In the genomic region with DNA sequence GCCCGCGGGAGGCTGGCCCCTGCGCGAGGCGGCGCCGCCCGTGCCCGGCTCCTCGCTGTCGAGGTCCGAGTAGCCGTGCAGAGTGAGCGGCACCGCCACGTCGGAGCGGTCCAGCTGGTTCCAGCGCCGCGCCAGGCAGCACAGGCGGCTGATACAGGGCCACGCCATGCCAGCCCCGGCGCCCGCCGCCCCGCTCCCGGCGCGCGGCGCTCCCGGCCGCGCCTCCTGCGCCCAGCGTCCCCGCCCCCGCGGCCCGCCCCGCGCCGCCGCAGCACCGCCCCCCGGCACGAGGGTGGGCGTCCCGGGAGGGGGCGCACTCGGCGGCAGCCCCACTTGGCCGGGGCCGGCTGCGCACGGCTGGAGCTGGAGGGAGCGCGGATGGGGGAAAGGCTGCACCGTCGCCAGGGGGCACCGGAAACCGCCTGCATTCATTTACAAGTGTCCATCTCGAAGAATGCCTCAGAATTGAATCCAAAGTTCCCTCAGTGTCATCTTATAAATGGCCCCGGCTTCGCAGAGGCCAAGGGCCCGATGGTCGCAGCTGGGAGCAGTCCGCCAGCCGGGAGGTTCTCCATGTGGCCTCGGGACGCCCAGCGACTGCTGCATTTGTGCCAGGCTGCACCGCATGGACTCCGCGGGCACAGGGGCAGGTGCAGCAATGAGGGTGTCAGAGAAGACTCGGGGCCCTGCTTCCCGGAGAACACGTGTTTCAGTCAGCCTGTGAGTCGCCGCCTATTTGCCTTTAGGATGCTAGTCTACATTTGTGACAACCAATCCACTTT, we compare ENCODE assay signal across 8 cellular contexts. TPM values are rescaled to one million over a fixed set of nuclear protein-coding genes. Genes with fewer than 3 reads are reported as not detected.
DNase-seq lines count a peak whose midpoint lies in the region; ATAC-seq and TF ChIP-seq lines count a peak whose summit lies in the region.

A gene (minus strand): TSS at position 198 of the 782 bp plus-strand sequence. CDS start 30 bp downstream, at position 168.

- DNase-seq in G401 (ENCODE audit: low spot score) (peak; percentile 69), NCI-H345 (lab: John Stamatoyannopoulos, UW) (peak; percentile 83), endothelial cell (ENCODE audit: low spot score) (peak; percentile 52), mesenchymal stem cell (peak; percentile 63)
- DNase-seq in activated CD8-positive, alpha-beta memory T cell treated with anti-CD3 and anti-CD28 coated beads, Interleukin-2, amount 10 ng/mL, durations not matched to agents 7 days and 5 days, result peak; percentile 60
- peak; percentile 1 to 56 for DNase-seq in stimulated activated CD8-positive, alpha-beta memory T cell treated with anti-CD3 and anti-CD28 coated beads, Interleukin-7, amount 100 ng/mL, for 4 hours (ENCODE audit: low read depth in 2 of 2)

- peak within 1 kb of the TSS; percentile 78 for H3K4me3 ChIP-seq in HEK293 (ENCODE audit: low read depth, low read length)
- H3K4me3 ChIP-seq in mesenchymal stem cell (ENCODE audit: insufficient read depth in 1 of 2, low read depth in 1 of 2, low read length in 2 of 2), result peak within 1 kb of the TSS; percentile 78 to 85

- H3K27me3 Mint-ChIP-seq in activated CD8-positive, alpha-beta memory T cell treated with anti-CD3 and anti-CD28 coated beads, Interleukin-2, amount 10 ng/mL, durations not matched to agents 7 days and 5 days, result peaks cover 16% of the 10 kb centered on the region
- H3K27me3 Mint-ChIP-seq in endothelial cell (ENCODE audit: unreplicated experiment), result peaks cover 12% of the 10 kb centered on the region

- H3K36me3 ChIP-seq in HEK293 (ENCODE audit: control insufficient read depth in 2 of 2, insufficient read depth in 1 of 2, low read length in 2 of 2) (peaks cover 0 to 28% of the 10 kb centered on the region in 2 experiments; a peak in 2 of 3 replicates), mesenchymal stem cell (ENCODE audit: control insufficient read depth in 1 of 2, insufficient read depth in 2 of 2, low read depth in 1 of 2, low read length in 2 of 2) (peaks cover 24 to 25% of the 10 kb centered on the region in 2 experiments)

- peak within 1 kb of the TSS; percentile 64; the same call in 1 of the 2 replicates for H3K27ac ChIP-seq in HEK293 (ENCODE audit: extremely low read depth, low read depth, low read length)
- H3K27ac ChIP-seq in mesenchymal stem cell (ENCODE audit: low read length, poor library complexity, severe bottlenecking), result no peak within 1 kb of the TSS

- WGBS in mesenchymal stem cell, result 12% methylated on average over 37 of the region's 82 CpGs

- peak within 1 kb of the TSS; percentile 79 for H2AFZ ChIP-seq in mesenchymal stem cell (ENCODE audit: low read depth, low read length)

- H3K14ac ChIP-seq in mesenchymal stem cell (ENCODE audit: low read length in 2 of 2), result peak within 1 kb of the TSS in 1 of 2 experiments; percentile 44

- H2AK5ac ChIP-seq in mesenchymal stem cell (ENCODE audit: low read length, severe bottlenecking), result no peak within 1 kb of the TSS

- ATAC-seq in activated CD8-positive, alpha-beta memory T cell treated with anti-CD3 and anti-CD28 coated beads, Interleukin-2, amount 10 ng/mL, durations not matched to agents 7 days and 5 days, result peak; percentile 75
- ATAC-seq in HG03025 (IDR thresholded peaks at IDR 0.05; ENCODE audit: low FRiP score, unreplicated experiment), result no peak

- H3K9me3 Mint-ChIP-seq in activated CD8-positive, alpha-beta memory T cell treated with anti-CD3 and anti-CD28 coated beads, Interleukin-2, amount 10 ng/mL, durations not matched to agents 7 days and 5 days (ENCODE audit: low read depth), result no peaks in the 10 kb centered on the region
- H3K9me3 Mint-ChIP-seq in endothelial cell (ENCODE audit: unreplicated experiment), result no peaks in the 10 kb centered on the region

- no peaks in the 10 kb centered on the region for H3K9me3 ChIP-seq in HEK293 (ENCODE audit: control insufficient read depth, insufficient read depth, low read depth, low read length)
- no peaks in the 10 kb centered on the region for H3K9me3 ChIP-seq in mesenchymal stem cell (ENCODE audit: control insufficient read depth, low read length)

- no peak within 1 kb of the TSS for H3K27ac Mint-ChIP-seq in activated CD8-positive, alpha-beta memory T cell treated with anti-CD3 and anti-CD28 coated beads, Interleukin-2, amount 10 ng/mL, durations not matched to agents 7 days and 5 days
- no peak within 1 kb of the TSS for H3K27ac Mint-ChIP-seq in endothelial cell (ENCODE audit: unreplicated experiment)

- H3K4me1 ChIP-seq in HEK293 (ENCODE audit: control insufficient read depth, insufficient read depth, low read length) (peaks cover 5% of the 10 kb centered on the region), mesenchymal stem cell (ENCODE audit: control insufficient read depth, insufficient read depth, low read depth, low read length) (peaks cover 11% of the 10 kb centered on the region)

- in situ Hi-C loops in G401 (cut with HindIII; ENCODE audit: low sequenced_read_pairs), result no loop called here

- H2BK5ac ChIP-seq in mesenchymal stem cell (ENCODE audit: low read depth, low read length, poor library complexity, severe bottlenecking), result no peak within 1 kb of the TSS

- POLR2A ChIA-PET in HEK293 (lab: Yijun Ruan, JAX), result interaction anchor here (1.9 kb wide), 1 partner anchor 59 kb away, joined by 6 read pairs; a partner anchor contains a TSS

- no peaks in the 10 kb centered on the region for H3K27me3 ChIP-seq in mesenchymal stem cell (ENCODE audit: control insufficient read depth in 1 of 2, insufficient read depth in 1 of 2, low read length in 2 of 2)

- peak within 1 kb of the TSS in 1 of 2 experiments; percentile 64 for H3K23ac ChIP-seq in mesenchymal stem cell (ENCODE audit: low read length in 2 of 2)

- TF ChIP-seq CTCF in HEK293 (tag by site-specific recombination; IDR thresholded peaks at IDR 0.05) (peak; percentile 79), endothelial cell (IDR thresholded peaks at IDR 0.05; ENCODE audit: unreplicated experiment) (no peak)

- peak within 1 kb of the TSS; percentile 57 for H4K8ac ChIP-seq in mesenchymal stem cell (ENCODE audit: low read length)

- peak within 1 kb of the TSS; percentile 70 for H3K4me3 Mint-ChIP-seq in activated CD8-positive, alpha-beta memory T cell treated with anti-CD3 and anti-CD28 coated beads, Interleukin-2, amount 10 ng/mL, durations not matched to agents 7 days and 5 days
- peak within 1 kb of the TSS; percentile 85 for H3K4me3 Mint-ChIP-seq in endothelial cell (ENCODE audit: unreplicated experiment)

- H3K18ac ChIP-seq in mesenchymal stem cell (ENCODE audit: low read depth in 1 of 2, low read length in 2 of 2), result peak within 1 kb of the TSS in 1 of 2 experiments; percentile 61

- peaks cover 15% of the 10 kb centered on the region for H3K4me1 Mint-ChIP-seq in activated CD8-positive, alpha-beta memory T cell treated with anti-CD3 and anti-CD28 coated beads, Interleukin-2, amount 10 ng/mL, durations not matched to agents 7 days and 5 days
- peaks cover 10% of the 10 kb centered on the region for H3K4me1 Mint-ChIP-seq in endothelial cell (ENCODE audit: unreplicated experiment)

- H3K79me1 ChIP-seq in mesenchymal stem cell (replicated peaks; ENCODE audit: low read length, poor library complexity, severe bottlenecking), result peaks cover 9% of the 10 kb centered on the region

- peak within 1 kb of the TSS; percentile 31 for H4K91ac ChIP-seq in mesenchymal stem cell (ENCODE audit: low read length)

- H2BK120ac ChIP-seq in mesenchymal stem cell (ENCODE audit: low read depth, low read length), result no peak within 1 kb of the TSS

- H2BK12ac ChIP-seq in mesenchymal stem cell (ENCODE audit: low read length in 2 of 2), result no peak within 1 kb of the TSS

- H3K4ac ChIP-seq in mesenchymal stem cell (ENCODE audit: low read depth in 1 of 2, low read length in 2 of 2), result no peak within 1 kb of the TSS

- H3K9ac ChIP-seq in mesenchymal stem cell (ENCODE audit: low read length), result peak within 1 kb of the TSS; percentile 54

- CTCF ChIA-PET in HEK293 (lab: Yijun Ruan, JAX), result interaction anchor here (1.2 to 1.5 kb wide), 2 partner anchors 46 to 59 kb away, joined by 5 to 6 read pairs; a partner anchor contains a TSS
- CTCF ChIA-PET in activated CD8-positive, alpha-beta memory T cell treated with anti-CD3 and anti-CD28 coated beads, Interleukin-2, amount 10 ng/mL, durations not matched to agents 7 days and 5 days (lab: Charles Lee), result interaction anchor here (1.8 to 4.5 kb wide), 3 partner anchors 10 to 59 kb away, joined by 5 to 23 read pairs (median 6); a partner anchor contains a TSS

- no peaks in the 10 kb centered on the region for H3K36me3 Mint-ChIP-seq in activated CD8-positive, alpha-beta memory T cell treated with anti-CD3 and anti-CD28 coated beads, Interleukin-2, amount 10 ng/mL, durations not matched to agents 7 days and 5 days
- H3K36me3 Mint-ChIP-seq in endothelial cell (ENCODE audit: low read depth, unreplicated experiment), result peaks cover 25% of the 10 kb centered on the region

- peak within 1 kb of the TSS; percentile 36 for H2BK15ac ChIP-seq in mesenchymal stem cell (ENCODE audit: low read depth, poor library complexity, severe bottlenecking)

- H3K4me2 ChIP-seq in mesenchymal stem cell (ENCODE audit: low read length, poor library complexity, severe bottlenecking), result peak within 1 kb of the TSS; percentile 87

TF ChIP-seq in HEK293, 187 proteins besides CTCF, POLR2A, EP300 and RAD21 (continues in another document):
- TF ChIP-seq ZNF654 (tag by site-specific recombination; IDR thresholded peaks at IDR 0.05; ENCODE audit: low read depth) (no peak), ZNF366 (tag by site-specific recombination; conservative IDR thresholded peaks at IDR 0.05) (no peak), ZNF510 (tag by site-specific recombination; IDR thresholded peaks at IDR 0.05; ENCODE audit: insufficient replicate concordance) (no peak), ZNF394 (tag by site-specific recombination; IDR thresholded peaks at IDR 0.05; ENCODE audit: borderline replicate concordance) (no peak), ZNF629 (tag by site-specific recombination; IDR thresholded peaks at IDR 0.05) (no peak), ZNF596 (tag by site-specific recombination; IDR thresholded peaks at IDR 0.05) (no peak), GLI2 (tag by site-specific recombination; IDR thresholded peaks at IDR 0.05; ENCODE audit: borderline replicate concordance, low read depth) (no peak), ZNF701 (tag by site-specific recombination; IDR thresholded peaks at IDR 0.05) (no peak)

RNA-seq across cellular contexts. Expression of the gene that starts here (rescaled TPM):
- 2.4 and 3.2 TPM in 2 replicates for total RNA-seq in G401 (2014; rRNA removed; shearing (Covaris generic))
- under 1 TPM; 0.47 to 0.70 TPM for total RNA-seq in activated CD8-positive, alpha-beta memory T cell treated with anti-CD3 and anti-CD28 coated beads, Interleukin-2, amount 10 ng/mL, durations not matched to agents 7 days and 5 days
- total RNA-seq in endothelial cell (ENCODE audit: unreplicated experiment), result 0.90 TPM
- polyA plus RNA-seq in mesenchymal stem cell (2013, experiment 1 of 2), result 1.8 TPM
- polyA plus RNA-seq in mesenchymal stem cell (2013, experiment 2 of 2), result 1.7 TPM

Comparison
In these comparisons a context has a peak if more than half of its experiments do, and no peak if none do; other contexts are left out.
1. Peak in DNase-seq and ATAC-seq in activated CD8-positive, alpha-beta memory T cell treated with anti-CD3 and anti-CD28 coated beads, Interleukin-2, amount 10 ng/mL, durations not matched to agents 7 days and 5 days; RNA of the gene not detected or under 1 TPM.
2. Peak in DNase-seq in endothelial cell; RNA of the gene not detected or under 1 TPM.
3. DNase-seq: peak in every context shown above with its lines; median percentile 83 in NCI-H345; 69 in G401; 63 in mesenchymal stem cell; 60 in activated CD8-positive, alpha-beta memory T cell treated with anti-CD3 and anti-CD28 coated beads, Interleukin-2, amount 10 ng/mL, durations not matched to agents 7 days and 5 days; 52 in endothelial cell; 28 in stimulated activated CD8-positive, alpha-beta memory T cell treated with anti-CD3 and anti-CD28 coated beads, Interleukin-7, amount 100 ng/mL, for 4 hours.